ENCODE assay signal across 9 cellular contexts in genomic region chr17:40312893-40313659, GRCh38. TPM values are rescaled to one million over a fixed set of nuclear protein-coding genes. Genes with fewer than 3 reads are reported as not detected.
DNase-seq lines count a peak whose midpoint lies in the region; ATAC-seq and TF ChIP-seq lines count a peak whose summit lies in the region.
"Had no signal": no experiment of that assay in that cellular context is flagged by ENCODE, and none has a peak within 500 bp of the region (broad histone marks: within the 10 kb centered on the region; RNA-seq: fewer than 3 reads in every experiment).

No MANE protein-coding gene starts in this region.

- POLR2A ChIA-PET in A673 (lab: Charles Lee; ENCODE audit: low non-redundant PET) = interaction anchor here (0.7 kb wide), 1 partner anchor 28 kb away, joined by 3 read pairs; no protein-coding TSS in a partner anchor

- H3K9me3 ChIP-seq in A673 (ENCODE audit: low read depth, low read length, poor library complexity, severe bottlenecking) (no peaks in the 10 kb centered on the region), osteoblast (ENCODE audit: low read depth, low read length) (no peaks in the 10 kb centered on the region)
- no peaks in the 10 kb centered on the region for H3K9me3 ChIP-seq in effector memory CD4-positive, alpha-beta T cell (ENCODE audit: control insufficient read depth, low read length)

- peaks cover 58% of the 10 kb centered on the region for H3K4me1 ChIP-seq in A673 (ENCODE audit: insufficient read depth, low read length, poor library complexity, severe bottlenecking)
- H3K4me1 ChIP-seq in osteoblast (ENCODE audit: insufficient read depth, low read length) = peaks cover 77% of the 10 kb centered on the region
- H3K4me1 ChIP-seq in effector memory CD4-positive, alpha-beta T cell (ENCODE audit: control insufficient read depth, insufficient read depth, low read length, poor library complexity, severe bottlenecking) = peaks cover 68% of the 10 kb centered on the region

- no peak overlapping the region for H2AFZ ChIP-seq in osteoblast (ENCODE audit: low read length)

- H3K27me3 ChIP-seq in A673 (replicated peaks; ENCODE audit: insufficient read depth, low read depth, low read length, poor library complexity) (no peaks in the 10 kb centered on the region), dorsolateral prefrontal cortex (peaks cover 0 to 4% (median 0%) of the 10 kb centered on the region in 45 donors), osteoblast (ENCODE audit: insufficient read depth, low read length) (no peaks in the 10 kb centered on the region)
- no peaks in the 10 kb centered on the region for H3K27me3 ChIP-seq in effector memory CD4-positive, alpha-beta T cell (replicated peaks; ENCODE audit: control insufficient read depth, insufficient read depth, low read length, poor library complexity, severe bottlenecking)

- peak overlapping the region; percentile 61 for H3K27ac ChIP-seq in A673 (ENCODE audit: low read depth, low read length, poor library complexity, severe bottlenecking)
- peak overlapping the region in 33 of 59 donors; percentile 25 to 83 (median 61) for H3K27ac ChIP-seq in dorsolateral prefrontal cortex
- H3K27ac ChIP-seq in osteoblast (ENCODE audit: low read depth, low read length) = peak overlapping the region; percentile 77
- H3K27ac ChIP-seq in effector memory CD4-positive, alpha-beta T cell (ENCODE audit: insufficient read depth, low read length, poor library complexity, severe bottlenecking) = no peak overlapping the region

- no peak for TF ChIP-seq CTCF in A673 (conservative IDR thresholded peaks at IDR 0.05; ENCODE audit: low read depth, low read length)
- TF ChIP-seq CTCF in dorsolateral prefrontal cortex (IDR thresholded peaks at IDR 0.05 in 54 of 56, conservative IDR thresholded peaks at IDR 0.05 in 2 of 56; ENCODE audit: low read depth in 1 of 56, partially characterized antibody in 56 of 56) = no peak
- no peak for TF ChIP-seq CTCF in osteoblast (IDR thresholded peaks at IDR 0.05; ENCODE audit: extremely low read depth, low read depth, low read length)

- H4K20me1 ChIP-seq in osteoblast (ENCODE audit: insufficient read depth, low read length) = no peaks in the 10 kb centered on the region

- TF ChIP-seq EP300 in Ishikawa (IDR thresholded peaks at IDR 0.05; ENCODE audit: borderline replicate concordance) = no peak

- H3K36me3 ChIP-seq in A673 (ENCODE audit: insufficient read depth, low read length, poor library complexity, severe bottlenecking) (no peaks in the 10 kb centered on the region), osteoblast (ENCODE audit: insufficient read depth, low read length) (no peaks in the 10 kb centered on the region)
- H3K36me3 ChIP-seq in effector memory CD4-positive, alpha-beta T cell (ENCODE audit: control insufficient read depth, insufficient read depth, low read length) = no peaks in the 10 kb centered on the region

- peak overlapping the region; percentile 29 for H3K4me2 ChIP-seq in osteoblast (ENCODE audit: insufficient read depth, low read length)

- H3K79me2 ChIP-seq in osteoblast (ENCODE audit: insufficient read depth, low read length) = peaks cover under 1% of the 10 kb centered on the region

- no peak for TF ChIP-seq POLR2A in GM18505 (IDR thresholded peaks at IDR 0.05; ENCODE audit: borderline replicate concordance, extremely low read depth, insufficient read depth, insufficient read length)

- TF ChIP-seq RAD21 in Ishikawa (IDR thresholded peaks at IDR 0.05; ENCODE audit: low read depth) = no peak

- no TSS peak for BruUV-seq in A673 (replicated peaks; lab: Mats Ljungman, UMichigan)

- DNase-seq in A673 (ENCODE audit: low spot score) (no peak), dorsolateral prefrontal cortex (peak in 3 of 10 donors; percentile 22 to 28 (median 23)), osteoblast (ENCODE audit: insufficient read length, low spot score, missing footprints) (no peak)
- DNase-seq in effector memory CD4-positive, alpha-beta T cell = no peak
- no peak for DNase-seq in stimulated activated naive CD4-positive, alpha-beta T cell (lab: John Stamatoyannopoulos, UW)

- intact Hi-C loops in A673 (cut with micrococcal nuclease; ENCODE audit: unreplicated experiment) (no loop called here), dorsolateral prefrontal cortex (cut with DNase I) (no loop called here)

- H3K4me3 ChIP-seq in A673 (ENCODE audit: low read depth, low read length, poor library complexity, severe bottlenecking) (no peak overlapping the region), dorsolateral prefrontal cortex (no peak overlapping the region), osteoblast (ENCODE audit: insufficient read depth, low read length) (no peak overlapping the region)
- H3K4me3 ChIP-seq in effector memory CD4-positive, alpha-beta T cell (ENCODE audit: insufficient read depth, low read depth, low read length, poor library complexity, severe bottlenecking) = no peak overlapping the region

- CTCF ChIA-PET in A673 (lab: Charles Lee) = no interaction called here

- ATAC-seq in GM18505 (IDR thresholded peaks at IDR 0.05; ENCODE audit: unreplicated experiment) = no peak
- ATAC-seq in GM21423 (IDR thresholded peaks at IDR 0.05; ENCODE audit: unreplicated experiment) = no peak
- ATAC-seq: activated CD4-positive, CD25-positive, alpha-beta regulatory T cell treated with anti-CD3 and anti-CD28 coated beads, Interleukin-2, amount 50 U/mL, for 24 hours had no signal

TF ChIP-seq in Ishikawa, 13 proteins besides CTCF, POLR2A, EP300 and RAD21:
- TF ChIP-seq TCF12 (IDR thresholded peaks at IDR 0.05; ENCODE audit: low read depth) = no peak
- TF ChIP-seq MAX (IDR thresholded peaks at IDR 0.05) = no peak; the same call in 1 of the 2 replicates
- TF ChIP-seq ZBTB7A (IDR thresholded peaks at IDR 0.05; ENCODE audit: low read depth) = 0 out of 2 replicates have a peak, but pooled peaks have one; percentile 23
- TF ChIP-seq USF1 (IDR thresholded peaks at IDR 0.05) = no peak
- no peak for TF ChIP-seq YY1 (IDR thresholded peaks at IDR 0.05; ENCODE audit: low read depth)

RNA-seq across cellular contexts. Expression of gene RARA, which starts 4.1 kb away (rescaled TPM):
- total RNA-seq in A673 (2021) = 25.4 and 30.3 TPM in 2 replicates
- total RNA-seq in dorsolateral prefrontal cortex = 10 to 100 TPM; 10.4 to 38.8 (median 22.5) TPM
- 31.1 and 32.4 TPM in 2 replicates for total RNA-seq in osteoblast

RNA-seq across cellular contexts. Expression of gene CDC6, which starts 25.4 kb away (rescaled TPM):
- total RNA-seq in A673 (2021) (82.6 and 85.7 TPM in 2 replicates), dorsolateral prefrontal cortex (10 to 100 TPM in 12 of 120 experiments, 1 to 10 TPM in 108; 1.0 to 12.6 (median 6.7) TPM), osteoblast (5.1 and 8.3 TPM in 2 replicates)

RNA-seq across cellular contexts. Expression of gene GJD3, which starts 51.5 kb away (rescaled TPM):
- total RNA-seq in A673 (2021) = not detected in 2 replicates
- 1 to 10 TPM in 4 of 120 experiments, under 1 TPM in 18, not detected in 98; 0.48 to 1.7 (median 0.75) TPM for total RNA-seq in dorsolateral prefrontal cortex
- total RNA-seq in osteoblast = 1.8 and 2.7 TPM in 2 replicates
